ENCODE assay signal across 8 cellular contexts in genomic region chr17:1829189-1829578, GRCh38. TPM values are rescaled to one million over a fixed set of nuclear protein-coding genes. Genes with fewer than 3 reads are reported as not detected.
DNase-seq lines count a peak whose midpoint lies in the region; TF ChIP-seq lines count a peak whose summit lies in the region.

No MANE protein-coding gene starts in this region.

- H3K9me3 ChIP-seq in breast epithelium (no peaks in the 10 kb centered on the region), liver (ENCODE audit: control insufficient read depth in 4 of 4, low read length in 3 of 4) (no peaks in the 10 kb centered on the region), thyroid gland (no peaks in the 10 kb centered on the region)

- no peak for TF ChIP-seq RAD21 in liver (IDR thresholded peaks at IDR 0.05)

- no peaks in the 10 kb centered on the region for H3K9me3 Mint-ChIP-seq in activated naive CD4-positive, alpha-beta T cell treated with anti-CD3 and anti-CD28 coated beads for 36 hours

- H3K27me3 Mint-ChIP-seq in activated naive CD4-positive, alpha-beta T cell treated with anti-CD3 and anti-CD28 coated beads for 36 hours (ENCODE audit: low read depth): no peaks in the 10 kb centered on the region

- H3K27ac ChIP-seq in breast epithelium (peak overlapping the region; percentile 89 to 95), liver (ENCODE audit: low read depth in 1 of 2, low read length in 2 of 2) (peak overlapping the region; percentile 5 to 80), thyroid gland (peak overlapping the region; percentile 73 to 83 (median 81))

- TF ChIP-seq POLR2A in breast epithelium (IDR thresholded peaks at IDR 0.05) (no peak), thyroid gland (IDR thresholded peaks at IDR 0.05) (no peak)

- H3K36me3 Mint-ChIP-seq in activated naive CD4-positive, alpha-beta T cell treated with anti-CD3 and anti-CD28 coated beads for 36 hours (ENCODE audit: low read depth): peaks cover 25% of the 10 kb centered on the region

- H3K4me3 ChIP-seq in LNCaP clone FGC (ENCODE audit: low read depth, low read length): peak overlapping the region; percentile 65
- peak overlapping the region; percentile 68 to 97 (median 91) for H3K4me3 ChIP-seq in breast epithelium
- peak overlapping the region; percentile 68 to 91 (median 79) for H3K4me3 ChIP-seq in liver (ENCODE audit: low read depth in 1 of 3, low read length in 3 of 3)
- peak overlapping the region; percentile 48 to 97 (median 66) for H3K4me3 ChIP-seq in thyroid gland (replicated peaks in 1 of 3)

- H3K9ac ChIP-seq in liver (ENCODE audit: low read depth in 1 of 2, low read length in 2 of 2): peak overlapping the region in 1 of 2 donors; percentile 60

- H3K27ac Mint-ChIP-seq in activated naive CD4-positive, alpha-beta T cell treated with anti-CD3 and anti-CD28 coated beads for 36 hours: peak overlapping the region; percentile 85

- no peaks in the 10 kb centered on the region for H3K36me3 ChIP-seq in breast epithelium
- peaks cover 0 to 8% (median 3%) of the 10 kb centered on the region in 4 donors for H3K36me3 ChIP-seq in liver (ENCODE audit: control insufficient read depth in 4 of 4, insufficient read depth in 3 of 4, low read depth in 1 of 4, low read length in 3 of 4)
- H3K36me3 ChIP-seq in thyroid gland: peaks cover 0 to 3% of the 10 kb centered on the region in 2 donors

- peak; percentile 27 for DNase-seq in activated naive CD4-positive, alpha-beta T cell treated with anti-CD3 and anti-CD28 coated beads for 36 hours
- no peak for DNase-seq in activated naive CD4-positive, alpha-beta T cell (lab: John Stamatoyannopoulos, UW)
- DNase-seq in LNCaP clone FGC (ENCODE audit: low read depth) (peak; percentile 19), breast epithelium (ENCODE audit: low spot score in 2 of 2) (peak in 1 of 2 donors; percentile 23), thyroid gland (peak; percentile 11 to 17), SIG-M5 (lab: John Stamatoyannopoulos, UW) (no peak)
- no peak for DNase-seq in activated CD4-positive, CD25-positive, alpha-beta regulatory T cell treated with anti-CD3 and anti-CD28 coated beads, Interleukin-2, amount 50 U/mL, for 72 hours

- H3K4me1 ChIP-seq in breast epithelium (no peaks in the 10 kb centered on the region), liver (ENCODE audit: control insufficient read depth in 4 of 4, insufficient read depth in 4 of 4, low read length in 3 of 4) (peaks cover 0 to 18% (median 15%) of the 10 kb centered on the region in 4 donors), thyroid gland (peaks cover 6 to 14% of the 10 kb centered on the region in 2 donors)

- peaks cover 56% of the 10 kb centered on the region for H3K4me1 Mint-ChIP-seq in activated naive CD4-positive, alpha-beta T cell treated with anti-CD3 and anti-CD28 coated beads for 36 hours (ENCODE audit: low read depth)

- H3K4me3 Mint-ChIP-seq in activated naive CD4-positive, alpha-beta T cell treated with anti-CD3 and anti-CD28 coated beads for 36 hours: peak overlapping the region; percentile 93

- TF ChIP-seq CTCF in LNCaP clone FGC (IDR thresholded peaks at IDR 0.05; ENCODE audit: control insufficient read depth, extremely low read depth, insufficient read depth): no peak
- no peak for TF ChIP-seq CTCF in breast epithelium (IDR thresholded peaks at IDR 0.05)
- TF ChIP-seq CTCF in liver (IDR thresholded peaks at IDR 0.05; ENCODE audit: low read depth, low read length, missing input control): no peak
- no peak for TF ChIP-seq CTCF in thyroid gland (IDR thresholded peaks at IDR 0.05)

- intact Hi-C loops in activated naive CD4-positive, alpha-beta T cell treated with anti-CD3 and anti-CD28 coated beads for 36 hours (cut with micrococcal nuclease): loop anchor here (1.0 to 5.0 kb wide), 3 partner anchors 113 to 262 kb away; partner anchors contain the start of genes RILP and SCARF1
- intact Hi-C loops in breast epithelium (cut with DNase I; ENCODE audit: low total_unique reads) (no loop called here), thyroid gland (cut with DNase I) (no loop called here)

- CTCF ChIA-PET in activated naive CD4-positive, alpha-beta T cell treated with anti-CD3 and anti-CD28 coated beads for 36 hours (lab: Charles Lee): interaction anchor here (0.6 to 2.0 kb wide), 2 partner anchors 39 to 112 kb away, joined by 4 to 7 read pairs; no protein-coding TSS in a partner anchor

- 1% methylated on average over 13 of the region's 13 CpGs for WGBS in liver
- 1 to 2% methylated on average over 13 of the region's 13 CpGs for WGBS in thyroid gland, 2 donors

- no peaks in the 10 kb centered on the region for H3K27me3 ChIP-seq in breast epithelium
- H3K27me3 ChIP-seq in liver (ENCODE audit: control insufficient read depth in 4 of 4, insufficient read depth in 4 of 4, low read length in 3 of 4): no peaks in the 10 kb centered on the region
- H3K27me3 ChIP-seq in thyroid gland: no peaks in the 10 kb centered on the region

TF ChIP-seq in liver, 16 proteins besides CTCF, POLR2A, EP300 and RAD21:
- no peak for TF ChIP-seq ATF3 (IDR thresholded peaks at IDR 0.05)
- no peak for TF ChIP-seq YY1 (IDR thresholded peaks at IDR 0.05)
- no peak for TF ChIP-seq SP1 (IDR thresholded peaks at IDR 0.05)
- no peak for TF ChIP-seq FOXA2 (IDR thresholded peaks at IDR 0.05)
- no peak for TF ChIP-seq JUND (IDR thresholded peaks at IDR 0.05)
- no peak for TF ChIP-seq REST (IDR thresholded peaks at IDR 0.05)
- no peak for TF ChIP-seq TAF1 (conservative IDR thresholded peaks at IDR 0.05)
- TF ChIP-seq NR2F2 (IDR thresholded peaks at IDR 0.05): no peak
- no peak for TF ChIP-seq RXRA (IDR thresholded peaks at IDR 0.05)
- TF ChIP-seq HNF4A (conservative IDR thresholded peaks at IDR 0.05): no peak
- TF ChIP-seq EGR1 (IDR thresholded peaks at IDR 0.05; ENCODE audit: low read depth in 2 of 2): no peak
- TF ChIP-seq FOXA1 (IDR thresholded peaks at IDR 0.05): no peak
- no peak for TF ChIP-seq HNF4G (IDR thresholded peaks at IDR 0.05)
- TF ChIP-seq ZBTB33 (IDR thresholded peaks at IDR 0.05): no peak
- TF ChIP-seq MAX (IDR thresholded peaks at IDR 0.05): no peak

RNA-seq across cellular contexts. Expression of gene SMYD4, which starts 0.5 kb away (rescaled TPM):
- 10 to 100 TPM; 18.7 to 22.0 TPM for total RNA-seq in activated naive CD4-positive, alpha-beta T cell treated with anti-CD3 and anti-CD28 coated beads for 36 hours
- total RNA-seq in breast epithelium (10 to 100 TPM; 16.0 to 20.3 (median 18.7) TPM), liver (1 to 10 TPM; 6.0 to 9.5 TPM), thyroid gland (10 to 100 TPM; 19.3 to 21.9 (median 20.4) TPM)
- polyA plus RNA-seq in liver: 1 to 10 TPM; 2.2 to 4.4 TPM

RNA-seq across cellular contexts. Expression of gene RPA1, which starts 0.6 kb away (rescaled TPM):
- 100 to 1,000 TPM; 177 to 188 TPM for total RNA-seq in activated naive CD4-positive, alpha-beta T cell treated with anti-CD3 and anti-CD28 coated beads for 36 hours
- total RNA-seq in breast epithelium (10 to 100 TPM; 34.7 to 40.6 (median 34.7) TPM), liver (10 to 100 TPM; 11.9 to 29.5 TPM), thyroid gland (10 to 100 TPM; 24.0 to 37.2 (median 26.4) TPM)
- 10 to 100 TPM in 1 of 2 donors, 1 to 10 TPM in 1; 9.2 to 11.9 TPM for polyA plus RNA-seq in liver

Comparison
In these comparisons a context has a peak if more than half of its experiments do, and no peak if none do; other contexts are left out.
1. DNase-seq: peak in activated naive CD4-positive, alpha-beta T cell treated with anti-CD3 and anti-CD28 coated beads for 36 hours (single experiment), LNCaP clone FGC (single experiment) and thyroid gland (2 of 2); none in activated naive CD4-positive, alpha-beta T cell (0 of 4), SIG-M5 (single experiment) and activated CD4-positive, CD25-positive, alpha-beta regulatory T cell treated with anti-CD3 and anti-CD28 coated beads, Interleukin-2, amount 50 U/mL, for 72 hours (single experiment).
2. RNA of gene RPA1, which starts 0.6 kb away (total RNA-seq): 177 to 188 TPM in activated naive CD4-positive, alpha-beta T cell treated with anti-CD3 and anti-CD28 coated beads for 36 hours; 34.7 to 40.6 TPM in breast epithelium, 11.9 to 29.5 TPM in liver and 24.0 to 37.2 TPM in thyroid gland; every median in the first group is over 4 times any median in the second.
3. Peak in every context shown above with its lines, with median percentiles within 50 percentile points of each other: H3K4me3 ChIP-seq and H3K27ac ChIP-seq.